In genomic region chr13:29576581-29576980, GRCh38 we compare ENCODE assay signal across 15 cellular contexts.
"Had no signal": no experiment of that assay in that cellular context is flagged by ENCODE, and none has a peak within 500 bp of the region (broad histone marks: within the 10 kb centered on the region; RNA-seq: fewer than 3 reads in every experiment).

No MANE protein-coding gene starts in this region.

- H3K9me3 ChIP-seq: gastrocnemius medialis, mucosa of descending colon, neutrophil, right atrium auricular region, suprapubic skin, thyroid gland, upper lobe of left lung, uterus had no signal

- H3K27me3 ChIP-seq: gastrocnemius medialis, neutrophil, right atrium auricular region, suprapubic skin, thyroid gland, upper lobe of left lung, uterus had no signal

- FAIRE-seq: endometrium, small intestine had no signal

- H3K36me3 ChIP-seq: gastrocnemius medialis, neutrophil, right atrium auricular region, suprapubic skin, thyroid gland, upper lobe of left lung, uterus had no signal

- H3K27ac ChIP-seq: gastrocnemius medialis, neutrophil, right atrium auricular region, suprapubic skin, thyroid gland, upper lobe of left lung, uterus had no signal

- H3K4me3 ChIP-seq: gastrocnemius medialis, mucosa of descending colon, right atrium auricular region, suprapubic skin, thyroid gland, upper lobe of left lung, uterus had no signal

- H3K4me1 ChIP-seq: uterus had no signal

- DNase-seq: effector memory CD4-positive, alpha-beta T cell; gastrocnemius medialis; glutamatergic neuron; mucosa of descending colon; naive thymus-derived CD8-positive, alpha-beta T cell; small intestine; stimulated activated CD4-positive, alpha-beta T cell treated with anti-CD3 and anti-CD28 coated beads, Interleukin-2, amount 100 ng/mL, for 48 hours; stimulated activated naive CD4-positive, alpha-beta T cell treated with Interleukin-2 at 50 U/mL for 16 hours; thyroid gland; upper lobe of left lung; uterus had no signal
